ENCODE assay signal across 9 cellular contexts in genomic region chr11:112460141-112460540, GRCh38.
"Had no signal": no experiment of that assay in that cellular context is flagged by ENCODE, and none has a peak within 500 bp of the region (broad histone marks: within the 10 kb centered on the region; RNA-seq: fewer than 3 reads in every experiment).

No MANE protein-coding gene starts in this region.

- H3K4me3 ChIP-seq: GM23338, HAP-1 had no signal

- H3K4me1 ChIP-seq: HAP-1 had no signal

- DNase-seq: GM23248, GOT3, H7, H9, HCEC 1CT, HFFc6 had no signal

- H3K9me3 ChIP-seq: HAP-1 had no signal

- H3K4me3 Mint-ChIP-seq: GM23338, H9 had no signal

- H3K27ac Mint-ChIP-seq: GM23338, H9 had no signal

- ATAC-seq: GM23338, HCT116 had no signal

- H3K4me1 Mint-ChIP-seq: GM23338, H9 had no signal

- H3K27ac ChIP-seq: GM23248 had no signal

- H3K36me3 ChIP-seq: HAP-1 had no signal
